In the genomic region with DNA sequence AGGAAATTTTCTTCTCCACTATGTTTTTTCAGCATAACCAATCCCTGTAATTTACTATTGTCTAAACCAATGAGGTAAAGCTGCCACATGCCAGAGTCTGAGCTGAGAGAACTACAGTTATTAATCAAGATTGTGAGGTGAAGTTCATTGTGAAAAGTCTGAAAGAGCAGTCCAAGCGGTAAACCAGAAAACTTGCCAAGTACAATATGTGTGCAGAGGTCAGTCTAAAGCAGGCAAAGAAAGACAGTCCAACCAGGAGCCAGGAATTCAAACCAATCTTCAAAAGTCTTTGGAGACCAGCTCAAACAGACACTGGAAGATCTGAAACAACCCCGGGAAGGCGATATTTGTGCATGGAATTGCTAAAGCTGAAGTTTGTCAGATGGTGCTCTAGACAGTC, we compare ENCODE assay signal across 11 cellular contexts.
"Had no signal": no experiment of that assay in that cellular context is flagged by ENCODE, and none has a peak within 500 bp of the region (broad histone marks: within the 10 kb centered on the region; RNA-seq: fewer than 3 reads in every experiment).

No MANE protein-coding gene starts in this region.

- ATAC-seq: GM23338, HCT116 had no signal

- H3K9ac ChIP-seq: GM23248 had no signal

- H3K27ac ChIP-seq: GM23248 had no signal

- H3K27ac Mint-ChIP-seq: GM23338, H9, HFFc6 had no signal

- H2AFZ ChIP-seq: GM23248, GM23338 had no signal

- H3K4me2 ChIP-seq: GM23338 had no signal

- H3K4me1 Mint-ChIP-seq: GM23338, H9 had no signal

- H3K4me3 Mint-ChIP-seq: GM23338, H9, HFFc6 had no signal

- FAIRE-seq: H1, H54 had no signal

- H3K4me3 ChIP-seq: GM23248, GM23338, HAP-1 had no signal

- DNase-seq: GM23248, GOT3, H7, H9, HCEC 1CT, HFFc6 had no signal

- H3K4me1 ChIP-seq: HAP-1 had no signal

- H3K9me3 ChIP-seq: HAP-1 had no signal

- H3K36me3 ChIP-seq: HAP-1 had no signal
